ENCODE assay signal across 8 cellular contexts in the genomic region with DNA sequence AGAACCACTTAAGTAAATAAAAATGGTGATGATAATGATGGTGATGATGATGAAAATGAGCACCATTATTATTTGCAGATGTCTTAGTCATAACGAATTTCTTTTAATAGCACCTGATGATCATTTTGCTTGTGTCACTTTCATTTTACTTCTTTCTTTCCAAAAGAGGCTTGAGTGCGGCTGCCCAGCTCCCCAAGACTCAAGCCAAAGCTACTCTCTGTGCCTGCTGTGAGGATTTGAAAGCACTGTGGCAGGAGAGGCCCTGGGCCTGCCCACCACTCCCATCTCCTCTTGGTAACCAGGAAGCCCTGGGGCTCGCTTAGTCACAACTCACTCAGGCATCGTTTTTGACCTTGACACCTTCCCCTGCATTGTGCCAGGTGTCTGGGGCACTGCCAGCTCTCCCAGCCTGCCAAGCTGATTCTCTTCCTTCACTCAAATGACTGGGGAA. TPM values are rescaled to one million over a fixed set of nuclear protein-coding genes. Genes with fewer than 3 reads are reported as not detected.
DNase-seq lines count a peak whose midpoint lies in the region; ATAC-seq lines count a peak whose summit lies in the region.

No MANE protein-coding gene starts in this region.

- H3K9me3 ChIP-seq in MG63 (no peaks in the 10 kb centered on the region), muscle layer of duodenum (ENCODE audit: control insufficient read depth in 1 of 2, low read length in 2 of 2) (no peaks in the 10 kb centered on the region)

- no peaks in the 10 kb centered on the region for H3K27me3 ChIP-seq in MG63
- H3K27me3 ChIP-seq in muscle layer of duodenum (ENCODE audit: low read depth, low read length) = no peaks in the 10 kb centered on the region

- no peak overlapping the region for H3K27ac Mint-ChIP-seq in stimulated activated effector memory CD8-positive, alpha-beta T cell treated with anti-CD3 and anti-CD28 coated beads, Interleukin-12 subunit alpha, Interleukin-12 subunit beta, amount 100 ng/mL, for 72 hours

- peak overlapping the region; percentile 47 for H3K27ac ChIP-seq in muscle layer of duodenum (ENCODE audit: low read length)

- H3K4me1 ChIP-seq in muscle layer of duodenum (ENCODE audit: control insufficient read depth in 1 of 2, insufficient read depth in 2 of 2, low read length in 2 of 2) = peaks cover 5 to 31% of the 10 kb centered on the region in 2 donors

- no peak overlapping the region for H3K4me3 Mint-ChIP-seq in stimulated activated effector memory CD8-positive, alpha-beta T cell treated with anti-CD3 and anti-CD28 coated beads, Interleukin-12 subunit alpha, Interleukin-12 subunit beta, amount 100 ng/mL, for 72 hours

- peaks cover 10% of the 10 kb centered on the region for H3K36me3 ChIP-seq in MG63
- H3K36me3 ChIP-seq in muscle layer of duodenum (ENCODE audit: control insufficient read depth in 1 of 2, insufficient read depth in 2 of 2, low read length in 2 of 2) = no peaks in the 10 kb centered on the region

- ATAC-seq in GM18502 (IDR thresholded peaks at IDR 0.05; ENCODE audit: poor library complexity, unreplicated experiment) (peak; percentile 73), HG03045 (IDR thresholded peaks at IDR 0.05; ENCODE audit: unreplicated experiment) (no peak)
- ATAC-seq in stimulated activated effector memory CD8-positive, alpha-beta T cell treated with anti-CD3 and anti-CD28 coated beads, Interleukin-12 subunit alpha, Interleukin-12 subunit beta, amount 100 ng/mL, for 72 hours = no peak

- H3K36me3 Mint-ChIP-seq in stimulated activated effector memory CD8-positive, alpha-beta T cell treated with anti-CD3 and anti-CD28 coated beads, Interleukin-12 subunit alpha, Interleukin-12 subunit beta, amount 100 ng/mL, for 72 hours = no peaks in the 10 kb centered on the region

- H3K9me3 Mint-ChIP-seq in stimulated activated effector memory CD8-positive, alpha-beta T cell treated with anti-CD3 and anti-CD28 coated beads, Interleukin-12 subunit alpha, Interleukin-12 subunit beta, amount 100 ng/mL, for 72 hours = no peaks in the 10 kb centered on the region

- no peak overlapping the region for H3K4me3 ChIP-seq in MG63
- no peak overlapping the region for H3K4me3 ChIP-seq in muscle layer of duodenum (ENCODE audit: low read depth in 1 of 2, low read length in 2 of 2)

- DNase-seq in MG63 = peak; percentile 83
- DNase-seq in astrocyte of the hippocampus (ENCODE audit: low read depth, low spot score) = peak; percentile 35
- no peak for DNase-seq in stimulated activated effector memory CD8-positive, alpha-beta T cell treated with anti-CD3 and anti-CD28 coated beads, Interleukin-12 subunit alpha, Interleukin-12 subunit beta, amount 100 ng/mL, for 72 hours (ENCODE audit: low spot score in 2 of 2)
- no peak for DNase-seq in cortex of kidney (lab: John Stamatoyannopoulos, UW)
- no peak for DNase-seq in KG1 (lab: John Stamatoyannopoulos, UW)

- peaks cover 6% of the 10 kb centered on the region for H3K4me1 Mint-ChIP-seq in stimulated activated effector memory CD8-positive, alpha-beta T cell treated with anti-CD3 and anti-CD28 coated beads, Interleukin-12 subunit alpha, Interleukin-12 subunit beta, amount 100 ng/mL, for 72 hours

RNA-seq across cellular contexts. Expression of a gene that starts 41.2 kb away (rescaled TPM):
- total RNA-seq in MG63 (2014; rRNA removed; shearing (Covaris generic); ENCODE audit: low replicate concordance) = 528 and 2,080 TPM in 2 replicates

Comparison
In these comparisons a context has a peak if more than half of its experiments do, and no peak if none do; other contexts are left out.
1. DNase-seq: peak in MG63 (single experiment) and astrocyte of the hippocampus (single experiment); none in stimulated activated effector memory CD8-positive, alpha-beta T cell treated with anti-CD3 and anti-CD28 coated beads, Interleukin-12 subunit alpha, Interleukin-12 subunit beta, amount 100 ng/mL, for 72 hours (0 of 2), cortex of kidney (single experiment) and KG1 (single experiment).